In genomic region chr1:67687198-67687545, GRCh38 we compare ENCODE assay signal across 1 cellular context.
TF ChIP-seq lines count a peak whose summit lies in the region.

No MANE protein-coding gene starts in this region.

TF ChIP-seq in K562, 482 proteins besides CTCF, POLR2A, EP300 and RAD21 (continued from another document):
- TF ChIP-seq ZBTB40 (IDR thresholded peaks at IDR 0.05) = peak; percentile 10; the same call in 1 of the 2 replicates
- no peak for TF ChIP-seq ZBTB40 (CRISPR knock-in tag; IDR thresholded peaks at IDR 0.05)
- TF ChIP-seq, protein P1, sequence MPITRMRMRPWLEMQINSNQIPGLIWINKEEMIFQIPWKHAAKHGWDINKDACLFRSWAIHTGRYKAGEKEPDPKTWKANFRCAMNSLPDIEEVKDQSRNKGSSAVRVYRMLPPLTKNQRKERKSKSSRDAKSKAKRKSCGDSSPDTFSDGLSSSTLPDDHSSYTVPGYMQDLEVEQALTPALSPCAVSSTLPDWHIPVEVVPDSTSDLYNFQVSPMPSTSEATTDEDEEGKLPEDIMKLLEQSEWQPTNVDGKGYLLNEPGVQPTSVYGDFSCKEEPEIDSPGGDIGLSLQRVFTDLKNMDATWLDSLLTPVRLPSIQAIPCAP (CRISPR knock-in tag; IDR thresholded peaks at IDR 0.05; ENCODE audit: borderline replicate concordance) = 0 out of 2 replicates have a peak, but pooled peaks have one; percentile 38
- TF ChIP-seq ZNF395 (CRISPR knock-in tag; IDR thresholded peaks at IDR 0.05) = 0 out of 2 replicates have a peak, but pooled peaks have one; percentile 1
